In genomic region chr1:2495546-2495945, GRCh38 we compare ENCODE assay signal across 23 cellular contexts. TPM values are rescaled to one million over a fixed set of nuclear protein-coding genes. Genes with fewer than 3 reads are reported as not detected.
DNase-seq lines count a peak whose midpoint lies in the region; ATAC-seq and TF ChIP-seq lines count a peak whose summit lies in the region.
"Had no signal": no experiment of that assay in that cellular context is flagged by ENCODE, and none has a peak within 500 bp of the region (broad histone marks: within the 10 kb centered on the region; RNA-seq: fewer than 3 reads in every experiment).

No MANE protein-coding gene starts in this region.

- peak overlapping the region; percentile 94 to 96 for H3K27ac Mint-ChIP-seq in effector memory CD8-positive, alpha-beta T cell
- no peak overlapping the region for H3K27ac Mint-ChIP-seq in nephron progenitor cell
- H3K27ac Mint-ChIP-seq: GM23338 had no signal

- peaks cover 86% of the 10 kb centered on the region for H3K4me1 ChIP-seq in BLaER1
- H3K4me1 ChIP-seq: BE2C had no signal

- H4K20me1 ChIP-seq in BLaER1, result peaks cover 9% of the 10 kb centered on the region; the same call in 1 of the 2 replicates

- peak overlapping the region; percentile 65; the same call in 1 of the 2 replicates for H3K9ac ChIP-seq in BLaER1

- peaks cover 38 to 45% of the 10 kb centered on the region in 2 donors for H3K4me1 Mint-ChIP-seq in effector memory CD8-positive, alpha-beta T cell (ENCODE audit: low read depth in 2 of 2)
- H3K4me1 Mint-ChIP-seq in nephron progenitor cell, result peaks cover 17% of the 10 kb centered on the region
- H3K4me1 Mint-ChIP-seq: GM23338 had no signal

- intact Hi-C loops in sciatic nerve (cut with DNase I), result no loop called here

- H3K4me2 ChIP-seq in BLaER1, result peak overlapping the region; percentile 98
- H3K4me2 ChIP-seq: GM23338 had no signal

- H3K36me3 Mint-ChIP-seq in effector memory CD8-positive, alpha-beta T cell (ENCODE audit: insufficient read depth), result peaks cover 3% of the 10 kb centered on the region
- no peaks in the 10 kb centered on the region for H3K36me3 Mint-ChIP-seq in nephron progenitor cell (ENCODE audit: low read depth)

- H3K9me3 ChIP-seq in BLaER1, result no peaks in the 10 kb centered on the region
- H3K9me3 ChIP-seq: A549, BE2C, Peyer's patch, SJCRH30 had no signal

- TF ChIP-seq CTCF in nephron progenitor cell (IDR thresholded peaks at IDR 0.05), result no peak

- no peaks in the 10 kb centered on the region for H3K27me3 ChIP-seq in BLaER1
- H3K27me3 ChIP-seq in H7 (ENCODE audit: control insufficient read depth, insufficient read depth, low read length), result no peaks in the 10 kb centered on the region
- H3K27me3 ChIP-seq: BE2C, Peyer's patch had no signal

- DNase-seq in H7, result peak; percentile 70
- peak; percentile 57 for DNase-seq in NAMALWA (ENCODE audit: low spot score)
- no peak for DNase-seq in effector memory CD8-positive, alpha-beta T cell
- no peak for DNase-seq in NCI-H2029 treated with DMSO at 0.1 percent for 48 hours (lab: John Stamatoyannopoulos, UW)
- DNase-seq in sciatic nerve (ENCODE audit: low spot score), result no peak
- no peak for DNase-seq in nephron progenitor cell
- no peak for DNase-seq in NCI-H748 treated with DMSO at 0.1 percent for 48 hours (lab: John Stamatoyannopoulos, UW)
- DNase-seq: BE2C; CD4-positive, alpha-beta memory T cell; KBM-7; NCI-H1105 treated with DMSO at 0.1 percent for 48 hours; NCI-H2081; NCI-H2171; NCI-H345; NCI-H524; NCI-H82 had no signal

- no peak for ATAC-seq in effector memory CD8-positive, alpha-beta T cell (replicated peaks)
- no peak for ATAC-seq in sciatic nerve
- ATAC-seq: GM23338, HCT116 had no signal

- no peaks in the 10 kb centered on the region for H3K27me3 Mint-ChIP-seq in effector memory CD8-positive, alpha-beta T cell
- peaks cover 8% of the 10 kb centered on the region for H3K27me3 Mint-ChIP-seq in nephron progenitor cell (ENCODE audit: low read depth, poor library complexity)
- H3K27me3 Mint-ChIP-seq: CD4-positive, alpha-beta memory T cell had no signal

- H3K4me3 ChIP-seq in BLaER1 (no peak overlapping the region), H7 (ENCODE audit: insufficient read depth, low read depth, low read length) (no peak overlapping the region)
- H3K4me3 ChIP-seq: A549, GM23338, SJCRH30 had no signal

- H3K36me3 ChIP-seq in BLaER1, result no peaks in the 10 kb centered on the region
- H3K36me3 ChIP-seq in H7 (replicated peaks; ENCODE audit: control insufficient read depth, insufficient read depth, low read length), result no peaks in the 10 kb centered on the region
- H3K36me3 ChIP-seq: BE2C, Peyer's patch, SJCRH30 had no signal

- no peaks in the 10 kb centered on the region for H3K9me3 Mint-ChIP-seq in effector memory CD8-positive, alpha-beta T cell
- no peaks in the 10 kb centered on the region for H3K9me3 Mint-ChIP-seq in nephron progenitor cell
- H3K9me3 Mint-ChIP-seq: CD4-positive, alpha-beta memory T cell; GM23338 had no signal

- H3K27ac ChIP-seq in BLaER1, result peak overlapping the region; percentile 86
- H3K27ac ChIP-seq: SJCRH30 had no signal

- peak overlapping the region; percentile 71 to 72 for H3K4me3 Mint-ChIP-seq in effector memory CD8-positive, alpha-beta T cell
- H3K4me3 Mint-ChIP-seq in nephron progenitor cell, result no peak overlapping the region
- H3K4me3 Mint-ChIP-seq: CD4-positive, alpha-beta memory T cell; GM23338 had no signal

RNA-seq across cellular contexts. Expression of gene PLCH2, which starts 19.5 kb away (rescaled TPM):
- total RNA-seq in H7 (2014; rRNA removed; shearing (Covaris generic)), result 0.24 and 0.37 TPM in 2 replicates
- total RNA-seq in sciatic nerve, result 1.1 TPM

RNA-seq across cellular contexts. Expression of gene PANK4, which starts 30.9 kb away (rescaled TPM):
- total RNA-seq in H7 (2014; rRNA removed; shearing (Covaris generic)), result 62.5 and 79.0 TPM in 2 replicates
- 32.3 TPM for total RNA-seq in sciatic nerve

RNA-seq across cellular contexts. Expression of gene HES5, which starts 34.5 kb away (rescaled TPM):
- total RNA-seq in H7 (2014; rRNA removed; shearing (Covaris generic)), result 0.07 and 0.33 TPM in 2 replicates
- total RNA-seq in sciatic nerve, result 2.1 TPM
- total RNA-seq: CD4-positive, alpha-beta memory T cell; G401; SJCRH30 had no signal

Comparison
In these comparisons a context has a peak if more than half of its experiments do, and no peak if none do; other contexts are left out.
1. DNase-seq: peak in H7 (single experiment) and NAMALWA (single experiment); none in effector memory CD8-positive, alpha-beta T cell (0 of 3), NCI-H2029 treated with DMSO at 0.1 percent for 48 hours (single experiment), sciatic nerve (single experiment), nephron progenitor cell (single experiment) and NCI-H748 treated with DMSO at 0.1 percent for 48 hours (single experiment).